In genomic region chr20:8067082-8067481, GRCh38 we compare ENCODE assay signal across 18 cellular contexts. TPM values are rescaled to one million over a fixed set of nuclear protein-coding genes. Genes with fewer than 3 reads are reported as not detected.
DNase-seq lines count a peak whose midpoint lies in the region; ATAC-seq and TF ChIP-seq lines count a peak whose summit lies in the region.
"Had no signal": no experiment of that assay in that cellular context is flagged by ENCODE, and none has a peak within 500 bp of the region (broad histone marks: within the 10 kb centered on the region; RNA-seq: fewer than 3 reads in every experiment).

No MANE protein-coding gene starts in this region.

- H3K27ac Mint-ChIP-seq in activated T-cell treated with anti-CD3 and anti-CD28 coated beads, Interleukin-2, amount 50 U/mL, for 24 hours = no peak overlapping the region
- H3K27ac Mint-ChIP-seq: CD4-positive, alpha-beta memory T cell had no signal

- TF ChIP-seq EP300 in SK-N-SH (IDR thresholded peaks at IDR 0.05; ENCODE audit: borderline replicate concordance in 1 of 2, low read depth in 1 of 2, low read length in 1 of 2) = peak; percentile 72 to 90; a peak in 3 of 4 replicates

- 0 out of 2 replicates have a peak overlapping the region, but pooled peaks have one; percentile 3 for H2AFZ ChIP-seq in SK-N-SH (ENCODE audit: low read depth)
- H2AFZ ChIP-seq: GM23248 had no signal

- no peak for TF ChIP-seq POLR2A in prostate gland (IDR thresholded peaks at IDR 0.05)

- no peaks in the 10 kb centered on the region for H3K9me3 Mint-ChIP-seq in activated T-cell treated with anti-CD3 and anti-CD28 coated beads, Interleukin-2, amount 50 U/mL, for 24 hours

- peak; percentile 44 for DNase-seq in LNCaP clone FGC (ENCODE audit: low read depth)
- DNase-seq in SK-N-SH = no peak
- DNase-seq in epithelial cell of esophagus (ENCODE audit: low read depth) = peak; percentile 5
- DNase-seq in prostate gland (ENCODE audit: low spot score) = no peak
- DNase-seq in activated T-cell treated with anti-CD3 and anti-CD28 coated beads, Interleukin-2, amount 50 U/mL, for 24 hours = no peak
- DNase-seq in aorta = no peak
- no peak for DNase-seq in activated effector memory CD4-positive, alpha-beta T cell treated with anti-CD3 and anti-CD28 coated beads, Interleukin-2, amount 50 U/mL, for 16 hours
- DNase-seq: C1 segment of cervical spinal cord; Calu3; CD4-positive, alpha-beta memory T cell; COR-L47; DND-41; GDM1; GM23248; H7; HCEC 1CT had no signal

- POLR2A ChIA-PET in SK-N-SH (lab: Yijun Ruan, JAX) = no interaction called here

- H3K4me1 ChIP-seq in SK-N-SH (ENCODE audit: control insufficient read depth in 1 of 2, insufficient read depth in 2 of 2, low read depth in 1 of 2, low read length in 1 of 2) = no peaks in the 10 kb centered on the region; a peak in 2 of 4 replicates
- no peaks in the 10 kb centered on the region for H3K4me1 ChIP-seq in prostate gland (replicated peaks)
- no peaks in the 10 kb centered on the region for H3K4me1 ChIP-seq in aorta (ENCODE audit: control insufficient read depth in 1 of 2, insufficient read depth in 2 of 2, low read length in 2 of 2)

- no peaks in the 10 kb centered on the region for H3K79me2 ChIP-seq in SK-N-SH (ENCODE audit: insufficient read depth)

- peaks cover 18% of the 10 kb centered on the region for H3K27me3 Mint-ChIP-seq in activated T-cell treated with anti-CD3 and anti-CD28 coated beads, Interleukin-2, amount 50 U/mL, for 24 hours

- no peak overlapping the region for H3K4me3 ChIP-seq in LNCaP clone FGC (ENCODE audit: low read depth, low read length)
- H3K4me3 ChIP-seq in SK-N-SH (ENCODE audit: low read depth in 2 of 2, low read length in 1 of 2) = no peak overlapping the region; a peak in 1 of 4 replicates
- H3K4me3 ChIP-seq in epithelial cell of esophagus (ENCODE audit: low read length) = no peak overlapping the region
- H3K4me3 ChIP-seq in prostate gland = no peak overlapping the region
- H3K4me3 ChIP-seq in aorta (ENCODE audit: low read length in 2 of 2) = no peak overlapping the region
- H3K4me3 ChIP-seq: GM12878, GM23248 had no signal

- H3K4me2 ChIP-seq in SK-N-SH = no peak overlapping the region

- 12% methylated on average over 5 of the region's 5 CpGs for WGBS in SK-N-SH (ENCODE audit: low lambda C conversion rate)
- WGBS in prostate gland = 29% methylated on average over 5 of the region's 5 CpGs
- 88 to 90% methylated on average over 5 of the region's 5 CpGs for WGBS in aorta, 2 donors

- H3K36me3 Mint-ChIP-seq in activated T-cell treated with anti-CD3 and anti-CD28 coated beads, Interleukin-2, amount 50 U/mL, for 24 hours (ENCODE audit: low read depth) = no peaks in the 10 kb centered on the region
- H3K36me3 Mint-ChIP-seq: CD4-positive, alpha-beta memory T cell had no signal

- intact Hi-C loops in prostate gland (cut with DNase I) = no loop called here
- intact Hi-C loops in aorta (cut with DNase I) = no loop called here

- no peak overlapping the region for H3K9ac ChIP-seq in SK-N-SH
- H3K9ac ChIP-seq: GM23248 had no signal

- TF ChIP-seq CTCF in LNCaP clone FGC (IDR thresholded peaks at IDR 0.05; ENCODE audit: control insufficient read depth, extremely low read depth, insufficient read depth) (no peak), SK-N-SH (IDR thresholded peaks at IDR 0.05) (no peak), epithelial cell of esophagus (IDR thresholded peaks at IDR 0.05; ENCODE audit: insufficient read depth, low read depth, low read length, missing control alignments) (no peak), prostate gland (IDR thresholded peaks at IDR 0.05) (no peak)

- H3K9me3 ChIP-seq in SK-N-SH = no peaks in the 10 kb centered on the region
- no peaks in the 10 kb centered on the region for H3K9me3 ChIP-seq in prostate gland
- no peaks in the 10 kb centered on the region for H3K9me3 ChIP-seq in aorta (ENCODE audit: control insufficient read depth, low read length)

- H3K9me2 ChIP-seq in SK-N-SH = no peaks in the 10 kb centered on the region

- no peaks in the 10 kb centered on the region for H3K4me1 Mint-ChIP-seq in activated T-cell treated with anti-CD3 and anti-CD28 coated beads, Interleukin-2, amount 50 U/mL, for 24 hours (ENCODE audit: low read depth)

- TF ChIP-seq RAD21 in SK-N-SH (IDR thresholded peaks at IDR 0.05; ENCODE audit: low read length) = no peak

- CTCF ChIA-PET in SK-N-SH (lab: Yijun Ruan, JAX) = interaction anchor here (0.7 to 2.9 kb wide), 7 partner anchors 9 to 1069 kb away, joined by 3 to 9 read pairs (median 4); no protein-coding TSS in a partner anchor

- H3K27me3 ChIP-seq in SK-N-SH (ENCODE audit: insufficient read depth) = no peaks in the 10 kb centered on the region
- no peaks in the 10 kb centered on the region for H3K27me3 ChIP-seq in prostate gland (replicated peaks; ENCODE audit: insufficient read depth)
- no peaks in the 10 kb centered on the region for H3K27me3 ChIP-seq in aorta (ENCODE audit: control insufficient read depth in 1 of 2, insufficient read depth in 2 of 2, low read length in 1 of 2)

- H3F3A ChIP-seq in SK-N-SH (replicated peaks; ENCODE audit: insufficient read depth) = no peaks in the 10 kb centered on the region

- H3K27ac ChIP-seq in SK-N-SH (ENCODE audit: low read depth in 2 of 2, low read length in 1 of 2) (peak overlapping the region; percentile 18 to 89; a peak in 2 of 4 replicates), prostate gland (peak overlapping the region; percentile 41 to 46), aorta (ENCODE audit: low read depth in 1 of 2, low read length in 2 of 2) (no peak overlapping the region)
- H3K27ac ChIP-seq: GM23248 had no signal

- no peak overlapping the region for H3K4me3 Mint-ChIP-seq in activated T-cell treated with anti-CD3 and anti-CD28 coated beads, Interleukin-2, amount 50 U/mL, for 24 hours
- H3K4me3 Mint-ChIP-seq: CD4-positive, alpha-beta memory T cell had no signal

- no peaks in the 10 kb centered on the region for H4K20me1 ChIP-seq in SK-N-SH (ENCODE audit: insufficient read depth)

- H3K36me3 ChIP-seq in SK-N-SH (replicated peaks in 1 of 2; ENCODE audit: control insufficient read depth in 1 of 2, insufficient read depth in 2 of 2, low read length in 1 of 2) (no peaks in the 10 kb centered on the region), prostate gland (no peaks in the 10 kb centered on the region), aorta (ENCODE audit: control insufficient read depth in 1 of 2, insufficient read depth in 2 of 2, low read length in 1 of 2) (no peaks in the 10 kb centered on the region)

- ATAC-seq in HG03159 (IDR thresholded peaks at IDR 0.05; ENCODE audit: unreplicated experiment) (no peak), aorta (ENCODE audit: low FRiP score) (no peak)
- ATAC-seq: GM12878 had no signal

TF ChIP-seq in SK-N-SH, 30 proteins besides CTCF, POLR2A, EP300 and RAD21 (continues in another document):
- TF ChIP-seq NRF1 (IDR thresholded peaks at IDR 0.05; ENCODE audit: low read depth, low read length) = no peak
- no peak for TF ChIP-seq MXI1 (IDR thresholded peaks at IDR 0.05; ENCODE audit: low read depth, low read length)
- no peak for TF ChIP-seq ZBTB33 (IDR thresholded peaks at IDR 0.05; ENCODE audit: borderline replicate concordance, low read depth)
- peak; percentile 57 for TF ChIP-seq POLR2AphosphoS5 (IDR thresholded peaks at IDR 0.05; ENCODE audit: low read depth, low read length)
- TF ChIP-seq GATA2 (CRISPR knock-in tag; IDR thresholded peaks at IDR 0.05) = peak; percentile 24; the same call in 1 of the 2 replicates
- peak; percentile 22 for TF ChIP-seq CHD2 (IDR thresholded peaks at IDR 0.05; ENCODE audit: low read length, partially characterized antibody)
- TF ChIP-seq MEF2A (IDR thresholded peaks at IDR 0.05; ENCODE audit: borderline replicate concordance, low read depth) = no peak
- TF ChIP-seq SIN3A (IDR thresholded peaks at IDR 0.05; ENCODE audit: borderline replicate concordance, low read depth, low read length) = no peak
- TF ChIP-seq SMC3 (IDR thresholded peaks at IDR 0.05; ENCODE audit: low read depth, low read length) = no peak
- peak; percentile 24; the same call in 1 of the 2 replicates for TF ChIP-seq NFIC (IDR thresholded peaks at IDR 0.05; ENCODE audit: borderline replicate concordance)
- TF ChIP-seq FOXJ3 (CRISPR knock-in tag; IDR thresholded peaks at IDR 0.05) = no peak
- no peak for TF ChIP-seq ELF1 (IDR thresholded peaks at IDR 0.05)
- TF ChIP-seq IRF3 (IDR thresholded peaks at IDR 0.05; ENCODE audit: low read depth, low read length) = no peak
- no peak for TF ChIP-seq TEAD4 (IDR thresholded peaks at IDR 0.05; ENCODE audit: borderline replicate concordance, insufficient read depth)

RNA-seq across cellular contexts. Expression of gene TMX4, which starts 47.5 kb away (rescaled TPM):
- polyA plus RNA-seq in SK-N-SH (2012; rRNA removed) = 10.9 and 14.6 TPM in 2 replicates
- polyA plus RNA-seq in SK-N-SH (2012; cell fraction: cytosol; rRNA removed) = 20.9 and 23.8 TPM in 2 replicates
- 5.0 and 5.9 TPM in 2 replicates for polyA plus RNA-seq in SK-N-SH (2012; cell fraction: nucleus; rRNA removed)
- total RNA-seq in prostate gland = 100 to 1,000 TPM in 1 of 2 donors, 10 to 100 TPM in 1; 57.0 to 236 TPM
- 10 to 100 TPM; 54.2 to 56.8 TPM for total RNA-seq in aorta
- 10 to 100 TPM; 15.8 to 16.9 TPM for polyA plus RNA-seq in aorta

Comparison
In these comparisons a context has a peak if more than half of its experiments do, and no peak if none do; other contexts are left out.
1. DNase-seq: peak in LNCaP clone FGC (single experiment) and epithelial cell of esophagus (single experiment); none in SK-N-SH (single experiment), prostate gland (single experiment), activated T-cell treated with anti-CD3 and anti-CD28 coated beads, Interleukin-2, amount 50 U/mL, for 24 hours (single experiment), aorta (0 of 2) and activated effector memory CD4-positive, alpha-beta T cell treated with anti-CD3 and anti-CD28 coated beads, Interleukin-2, amount 50 U/mL, for 16 hours (single experiment).
2. H3K27ac ChIP-seq: peak in SK-N-SH (2 of 2) and prostate gland (2 of 2); none in aorta (0 of 2).